ENCODE assay signal across 14 cellular contexts in genomic region chr10:62626096-62626495, GRCh38.
"Had no signal": no experiment of that assay in that cellular context is flagged by ENCODE, and none has a peak within 500 bp of the region (broad histone marks: within the 10 kb centered on the region; RNA-seq: fewer than 3 reads in every experiment).

No MANE protein-coding gene starts in this region.

- H3K27ac ChIP-seq: epithelial cell of prostate, psoas muscle, right lobe of liver had no signal

- H3K4me1 ChIP-seq: psoas muscle, right lobe of liver had no signal

- ATAC-seq: effector memory CD8-positive, alpha-beta T cell; left colon; mucosa of descending colon; natural killer cell treated with Interleukin-12 subunit alpha and Interleukin-12 subunit beta and Interleukin-15 and Interleukin-18, amount 100 ng/mL, for 72 hours; psoas muscle; right lobe of liver had no signal

- H3K4me3 ChIP-seq: mucosa of descending colon, psoas muscle, right lobe of liver had no signal

- H3K27me3 ChIP-seq: right lobe of liver had no signal

- H3K9me3 ChIP-seq: mucosa of descending colon, psoas muscle, right lobe of liver had no signal

- H3K36me3 ChIP-seq: right lobe of liver had no signal

- DNase-seq: activated CD4-positive, alpha-beta T cell treated with anti-CD3 and anti-CD28 coated beads, Interleukin-2, amount 50 U/mL, for 4 hours; activated CD4-positive, CD25-positive, alpha-beta regulatory T cell treated with anti-CD3 and anti-CD28 coated beads, Interleukin-2, amount 50 U/mL, for 72 hours; activated T-cell treated with anti-CD3 and anti-CD28 coated beads, Interleukin-2, amount 50 U/mL, for 1 hour; amygdala; cortex of kidney; effector memory CD8-positive, alpha-beta T cell; left colon; mucosa of descending colon; occipital lobe; psoas muscle; stimulated activated CD4-positive, alpha-beta T cell treated with anti-CD3 and anti-CD28 coated beads, Interleukin-4, amount 100 ng/mL, for 4 hours had no signal
